8 cellular contexts compared by ENCODE assay signal in genomic region chr15:29668120-29668602, GRCh38.
DNase-seq lines count a peak whose midpoint lies in the region; TF ChIP-seq lines count a peak whose summit lies in the region.

No MANE protein-coding gene starts in this region.

- no peaks in the 10 kb centered on the region for H3K9me3 Mint-ChIP-seq in activated T-cell treated with anti-CD3 and anti-CD28 coated beads, Interleukin-2, amount 50 U/mL, for 24 hours

- POLR2A ChIA-PET in GM10248 (lab: Yijun Ruan, JAX): no interaction called here

- H3K4me1 Mint-ChIP-seq in activated T-cell treated with anti-CD3 and anti-CD28 coated beads, Interleukin-2, amount 50 U/mL, for 24 hours (ENCODE audit: low read depth): no peaks in the 10 kb centered on the region

- H3K4me3 ChIP-seq in KMS-11 (IDR thresholded peaks at IDR 0.05; ENCODE audit: insufficient read depth, low read depth, low read length) (no peak overlapping the region), SJSA1 (no peak overlapping the region), liver (ENCODE audit: low read depth in 1 of 3, low read length in 3 of 3) (no peak overlapping the region), suprapubic skin (no peak overlapping the region)

- H3K4me3 Mint-ChIP-seq in activated T-cell treated with anti-CD3 and anti-CD28 coated beads, Interleukin-2, amount 50 U/mL, for 24 hours: no peak overlapping the region

- peak; percentile 100 for TF ChIP-seq RAD21 in liver (IDR thresholded peaks at IDR 0.05)

- no peaks in the 10 kb centered on the region for H3K79me2 ChIP-seq in KMS-11 (ENCODE audit: insufficient read depth, low read depth)

- WGBS in liver: 34% methylated on average over 15 of the region's 15 CpGs
- 50% methylated on average over 15 of the region's 15 CpGs for WGBS in suprapubic skin

- H3K27me3 ChIP-seq in KMS-11 (ENCODE audit: insufficient read depth, low read depth): no peaks in the 10 kb centered on the region
- no peaks in the 10 kb centered on the region for H3K27me3 ChIP-seq in SJSA1 (replicated peaks)
- no peaks in the 10 kb centered on the region for H3K27me3 ChIP-seq in liver (ENCODE audit: control insufficient read depth in 4 of 4, insufficient read depth in 4 of 4, low read length in 3 of 4)
- no peaks in the 10 kb centered on the region for H3K27me3 ChIP-seq in suprapubic skin

- H3K27ac ChIP-seq in KMS-11 (no peak overlapping the region), SJSA1 (no peak overlapping the region), liver (ENCODE audit: low read depth in 1 of 2, low read length in 2 of 2) (no peak overlapping the region), suprapubic skin (no peak overlapping the region)

- no peak for TF ChIP-seq EP300 in suprapubic skin (IDR thresholded peaks at IDR 0.05)

- H3K9ac ChIP-seq in KMS-11 (no peak overlapping the region), liver (ENCODE audit: low read depth in 1 of 2, low read length in 2 of 2) (no peak overlapping the region)

- no peaks in the 10 kb centered on the region for H4K20me1 ChIP-seq in KMS-11 (ENCODE audit: insufficient read depth)

- no peak overlapping the region for H3K4me2 ChIP-seq in KMS-11

- H3K4me1 ChIP-seq in KMS-11 (ENCODE audit: low read depth, poor library complexity, severe bottlenecking): no peaks in the 10 kb centered on the region
- H3K4me1 ChIP-seq in SJSA1 (replicated peaks): peaks cover 40% of the 10 kb centered on the region
- peaks cover 7 to 19% (median 15%) of the 10 kb centered on the region in 4 donors for H3K4me1 ChIP-seq in liver (ENCODE audit: control insufficient read depth in 4 of 4, insufficient read depth in 4 of 4, low read length in 3 of 4)
- no peaks in the 10 kb centered on the region for H3K4me1 ChIP-seq in suprapubic skin

- H3K36me3 Mint-ChIP-seq in activated T-cell treated with anti-CD3 and anti-CD28 coated beads, Interleukin-2, amount 50 U/mL, for 24 hours (ENCODE audit: low read depth): no peaks in the 10 kb centered on the region

- H3K27me3 Mint-ChIP-seq in activated T-cell treated with anti-CD3 and anti-CD28 coated beads, Interleukin-2, amount 50 U/mL, for 24 hours: peaks cover 30% of the 10 kb centered on the region

- TF ChIP-seq POLR2A in suprapubic skin (IDR thresholded peaks at IDR 0.05): no peak

- TF ChIP-seq CTCF in KMS-11 (conservative IDR thresholded peaks at IDR 0.05; ENCODE audit: low read depth, low read length): peak; percentile 70
- peak; percentile 96 for TF ChIP-seq CTCF in liver (IDR thresholded peaks at IDR 0.05; ENCODE audit: low read depth, low read length, missing input control)
- peak; percentile 1 to 51 for TF ChIP-seq CTCF in suprapubic skin (IDR thresholded peaks at IDR 0.05)
- no peak for TF ChIP-seq CTCF in GM10248 (IDR thresholded peaks at IDR 0.05; ENCODE audit: control extremely low read depth, extremely low read depth, low read depth, missing control alignments)

- H2AFZ ChIP-seq in KMS-11 (ENCODE audit: low read depth): no peak overlapping the region

- CTCF ChIA-PET in GM10248 (lab: Yijun Ruan, JAX): no interaction called here

- peak; percentile 4 for DNase-seq in activated T-cell treated with anti-CD3 and anti-CD28 coated beads for 24 hours (ENCODE audit: low read depth)
- no peak for DNase-seq in activated T-cell treated with anti-CD3 and anti-CD28 coated beads, Interleukin-2, amount 50 U/mL, for 24 hours
- peak; percentile 77 to 87 for DNase-seq in SJSA1 (ENCODE audit: low read depth in 1 of 2, low spot score in 2 of 2)
- peak; percentile 89 to 95 for DNase-seq in dermis microvascular lymphatic vessel endothelial cell (ENCODE audit: low read depth in 2 of 2)
- DNase-seq in suprapubic skin (ENCODE audit: low spot score in 2 of 2): no peak
- DNase-seq in GM10248 (ENCODE audit: extremely low spot score): no peak

- H3K36me3 ChIP-seq in KMS-11 (ENCODE audit: insufficient read depth): no peaks in the 10 kb centered on the region
- no peaks in the 10 kb centered on the region for H3K36me3 ChIP-seq in SJSA1
- no peaks in the 10 kb centered on the region for H3K36me3 ChIP-seq in liver (ENCODE audit: control insufficient read depth in 4 of 4, insufficient read depth in 3 of 4, low read depth in 1 of 4, low read length in 3 of 4)
- H3K36me3 ChIP-seq in suprapubic skin: no peaks in the 10 kb centered on the region

- no peak overlapping the region for H3K27ac Mint-ChIP-seq in activated T-cell treated with anti-CD3 and anti-CD28 coated beads, Interleukin-2, amount 50 U/mL, for 24 hours

- no peaks in the 10 kb centered on the region for H3K9me3 ChIP-seq in SJSA1 (replicated peaks)
- H3K9me3 ChIP-seq in liver (ENCODE audit: control insufficient read depth in 4 of 4, low read length in 3 of 4): no peaks in the 10 kb centered on the region
- no peaks in the 10 kb centered on the region for H3K9me3 ChIP-seq in suprapubic skin

TF ChIP-seq in liver, 16 proteins besides CTCF, POLR2A, EP300 and RAD21:
- TF ChIP-seq HNF4A (conservative IDR thresholded peaks at IDR 0.05) (peak in 1 of 2 donors; percentile 39), EGR1 (IDR thresholded peaks at IDR 0.05; ENCODE audit: low read depth in 2 of 2) (no peak), SP1 (IDR thresholded peaks at IDR 0.05) (peak; percentile 45), YY1 (IDR thresholded peaks at IDR 0.05) (peak; percentile 14), NR2F2 (IDR thresholded peaks at IDR 0.05) (no peak), FOXA1 (IDR thresholded peaks at IDR 0.05) (peak; percentile 11), TAF1 (conservative IDR thresholded peaks at IDR 0.05) (no peak), FOXA2 (IDR thresholded peaks at IDR 0.05) (no peak), HNF4G (IDR thresholded peaks at IDR 0.05) (no peak), MAX (IDR thresholded peaks at IDR 0.05) (peak; percentile 16), REST (IDR thresholded peaks at IDR 0.05) (no peak), RXRA (IDR thresholded peaks at IDR 0.05) (peak; percentile 37 to 61), ATF3 (IDR thresholded peaks at IDR 0.05) (peak; percentile 22), JUND (IDR thresholded peaks at IDR 0.05) (no peak)

Comparison
In these comparisons a context has a peak if more than half of its experiments do, and no peak if none do; other contexts are left out.
1. DNase-seq: peak in activated T-cell treated with anti-CD3 and anti-CD28 coated beads for 24 hours (single experiment), SJSA1 (2 of 2) and dermis microvascular lymphatic vessel endothelial cell (2 of 2); none in activated T-cell treated with anti-CD3 and anti-CD28 coated beads, Interleukin-2, amount 50 U/mL, for 24 hours (single experiment), suprapubic skin (0 of 2) and GM10248 (single experiment).